Comparison of ENCODE assay signal across 8 cellular contexts in the genomic region with DNA sequence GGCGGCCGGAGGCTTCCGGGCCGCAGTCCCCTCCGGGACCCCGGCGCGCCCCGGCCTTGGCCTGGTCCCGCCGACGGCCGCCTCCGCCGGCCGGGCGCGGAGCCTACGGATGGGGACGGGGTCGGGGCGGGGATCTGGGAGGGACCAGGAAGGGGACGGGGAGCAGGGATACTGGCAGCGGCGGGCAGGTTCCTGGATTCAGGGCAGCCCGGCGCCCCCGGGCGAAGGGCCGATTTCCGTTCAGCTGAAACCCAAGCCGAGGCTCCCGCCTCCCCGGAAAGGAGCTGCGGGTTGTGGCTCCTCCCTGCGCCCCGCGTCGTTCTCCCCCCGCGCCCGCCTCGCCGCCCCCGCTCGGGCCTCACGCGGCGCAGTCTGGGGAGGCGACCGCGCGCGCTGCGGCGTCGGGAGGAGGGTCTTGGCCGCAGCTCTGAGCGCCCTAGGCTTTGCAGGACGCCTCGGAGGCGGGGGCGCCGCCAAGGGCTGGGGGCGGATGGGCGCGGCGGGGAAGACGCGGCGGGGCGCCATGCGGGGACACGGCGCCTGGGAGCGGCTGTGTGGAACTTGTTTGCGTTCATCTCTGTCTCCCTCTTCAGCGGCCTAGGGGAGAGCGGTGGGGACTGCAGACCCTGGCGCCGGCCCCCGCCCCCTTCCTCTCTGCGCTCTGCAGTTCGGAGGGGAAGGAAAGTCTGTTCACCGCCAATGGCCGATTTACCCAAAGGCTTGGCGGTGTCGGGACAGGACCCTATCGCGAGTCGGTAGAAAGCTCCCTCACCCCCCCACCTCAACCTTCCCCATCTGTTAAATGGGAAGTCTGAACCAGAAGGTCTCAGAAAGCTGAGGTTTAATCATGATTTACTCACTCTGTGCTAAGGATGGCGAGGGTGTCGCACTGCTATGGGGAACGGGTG. TPM values are rescaled to one million over a fixed set of nuclear protein-coding genes. Genes with fewer than 3 reads are reported as not detected.
DNase-seq lines count a peak whose midpoint lies in the region; ATAC-seq and TF ChIP-seq lines count a peak whose summit lies in the region.

No MANE protein-coding gene starts in this region.

- no peaks in the 10 kb centered on the region for H3K9me3 ChIP-seq in WERI-Rb-1 (ENCODE audit: severe bottlenecking)

- intact Hi-C loops in CD14-positive monocyte (cut with micrococcal nuclease): no loop called here

- ATAC-seq in GM21423 (IDR thresholded peaks at IDR 0.05; ENCODE audit: unreplicated experiment) (no peak), HG02852 (IDR thresholded peaks at IDR 0.05; ENCODE audit: unreplicated experiment) (no peak), GM19397 (IDR thresholded peaks at IDR 0.05; ENCODE audit: unreplicated experiment) (no peak)

- H3K27ac Mint-ChIP-seq in CD14-positive monocyte (no peak overlapping the region), nephron (no peak overlapping the region)

- TF ChIP-seq CTCF in CD14-positive monocyte (IDR thresholded peaks at IDR 0.05) (no peak), WERI-Rb-1 (IDR thresholded peaks at IDR 0.05; ENCODE audit: low read depth, low read length) (no peak), epithelial cell of esophagus (IDR thresholded peaks at IDR 0.05; ENCODE audit: insufficient read depth, low read depth, low read length, missing control alignments) (no peak), nephron (IDR thresholded peaks at IDR 0.05; ENCODE audit: unreplicated experiment in 3 of 3) (no peak)

- peaks cover 54 to 86% (median 69%) of the 10 kb centered on the region in 3 donors for H3K27me3 Mint-ChIP-seq in CD14-positive monocyte (ENCODE audit: low read depth in 3 of 3)
- H3K27me3 Mint-ChIP-seq in nephron (ENCODE audit: low read depth): peaks cover 33% of the 10 kb centered on the region

- H3K4me1 Mint-ChIP-seq in CD14-positive monocyte: no peaks in the 10 kb centered on the region
- H3K4me1 Mint-ChIP-seq in nephron: peaks cover 12% of the 10 kb centered on the region

- peak overlapping the region; percentile 62 for H3K4me3 ChIP-seq in WERI-Rb-1 (ENCODE audit: low read depth, low read length)
- H3K4me3 ChIP-seq in epithelial cell of esophagus (ENCODE audit: low read length): peak overlapping the region; percentile 22

- H3K4me3 Mint-ChIP-seq in CD14-positive monocyte (peak overlapping the region; percentile 24 to 79), nephron (peak overlapping the region; percentile 69 to 80 (median 79))

- H3K36me3 Mint-ChIP-seq in CD14-positive monocyte: no peaks in the 10 kb centered on the region
- H3K36me3 Mint-ChIP-seq in nephron (ENCODE audit: low read depth): no peaks in the 10 kb centered on the region

- H3K27me3 ChIP-seq in WERI-Rb-1 (ENCODE audit: insufficient read depth, low read depth, severe bottlenecking): no peaks in the 10 kb centered on the region

- DNase-seq in CD14-positive monocyte (ENCODE audit: low spot score) (no peak), HuH-7 (ENCODE audit: low spot score) (peak; percentile 79), WERI-Rb-1 (peak; percentile 81), epithelial cell of esophagus (ENCODE audit: low read depth) (peak; percentile 20)

- peaks cover 0 to 23% (median 7%) of the 10 kb centered on the region in 7 donors for H3K9me3 Mint-ChIP-seq in CD14-positive monocyte
- peaks cover under 1% of the 10 kb centered on the region for H3K9me3 Mint-ChIP-seq in nephron

- peaks cover 26% of the 10 kb centered on the region for H3K36me3 ChIP-seq in WERI-Rb-1

- H3K27ac ChIP-seq in WERI-Rb-1: peak overlapping the region; percentile 90

RNA-seq across cellular contexts. Expression of a gene that starts 22.7 kb away (rescaled TPM):
- 1 to 10 TPM; 2.4 to 2.6 TPM for polyA plus RNA-seq in CD14-positive monocyte
